In the genomic region with DNA sequence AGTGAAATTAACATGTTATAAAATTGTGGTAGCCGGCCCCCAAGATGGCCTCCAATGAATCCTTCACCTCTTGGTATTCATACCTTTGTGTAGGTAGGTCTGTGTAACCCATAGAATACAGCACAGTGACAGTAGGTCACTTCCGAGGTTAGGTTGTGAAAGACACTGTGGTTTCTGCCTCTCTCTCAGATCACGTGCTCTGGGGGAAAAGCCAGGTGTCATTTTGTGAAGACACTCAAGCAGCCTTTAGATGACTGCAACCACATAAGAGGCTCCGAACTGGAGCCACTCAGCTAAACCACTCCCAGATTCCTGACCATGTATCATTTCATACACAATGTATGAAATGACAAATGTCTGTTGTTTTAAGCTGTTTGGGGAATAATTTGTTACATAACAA, we compare ENCODE assay signal across 8 cellular contexts. TPM values are rescaled to one million over a fixed set of nuclear protein-coding genes. Genes with fewer than 3 reads are reported as not detected.
DNase-seq lines count a peak whose midpoint lies in the region; ATAC-seq and TF ChIP-seq lines count a peak whose summit lies in the region.

No MANE protein-coding gene starts in this region.

- H3K9me3 Mint-ChIP-seq in CD4-positive, alpha-beta T cell, result no peaks in the 10 kb centered on the region
- H3K9me3 Mint-ChIP-seq in activated CD8-positive, alpha-beta T cell treated with anti-CD3 and anti-CD28 coated beads for 36 hours, result no peaks in the 10 kb centered on the region

- no peak overlapping the region for H3K27ac ChIP-seq in CD4-positive, alpha-beta T cell (ENCODE audit: low read depth, low read length)
- H3K27ac ChIP-seq in HL-60 (replicated peaks), result peak overlapping the region; percentile 49
- peak overlapping the region; percentile 5 for H3K27ac ChIP-seq in psoas muscle

- POLR2A ChIA-PET in CD4-positive, alpha-beta T cell (lab: Charles Lee), result interaction anchor here (0.6 to 4.0 kb wide), 4 partner anchors 9 to 460 kb away, joined by 3 to 82 read pairs (median 4); a partner anchor contains a TSS
- POLR2A ChIA-PET in activated CD8-positive, alpha-beta T cell treated with anti-CD3 and anti-CD28 coated beads for 36 hours (lab: Charles Lee), result interaction anchor here (0.6 to 1.6 kb wide), 3 partner anchors 9 to 265 kb away, joined by 3 to 9 read pairs (median 3); no protein-coding TSS in a partner anchor

- no peak for TF ChIP-seq CTCF in CD4-positive, alpha-beta T cell (IDR thresholded peaks at IDR 0.05)
- no peak for TF ChIP-seq CTCF in GM20000 (IDR thresholded peaks at IDR 0.05; ENCODE audit: extremely low read depth, missing control alignments)
- no peak for TF ChIP-seq CTCF in HL-60 (IDR thresholded peaks at IDR 0.05; ENCODE audit: insufficient read depth, low read length)
- TF ChIP-seq CTCF in activated CD8-positive, alpha-beta T cell treated with anti-CD3 and anti-CD28 coated beads for 36 hours (IDR thresholded peaks at IDR 0.05), result no peak
- TF ChIP-seq CTCF in psoas muscle (IDR thresholded peaks at IDR 0.05), result no peak

- WGBS in psoas muscle, 3 donors, result 60 to 85% (median 69%) methylated on average over 4 of the region's 4 CpGs

- no peaks in the 10 kb centered on the region for H3K36me3 ChIP-seq in psoas muscle (ENCODE audit: insufficient read depth in 1 of 2, low read depth in 1 of 2)

- H3K4me1 ChIP-seq in psoas muscle, result no peaks in the 10 kb centered on the region

- DNase-seq in CD4-positive, alpha-beta T cell, result peak; percentile 34 to 69 (median 45)
- DNase-seq in GM20000 (ENCODE audit: low spot score) (peak; percentile 68), HL-60 (ENCODE audit: low read depth in 1 of 2, low spot score in 1 of 2) (peak in 1 of 2 experiments; percentile 85), psoas muscle (no peak), head of caudate nucleus (no peak), kidney tubule cell (ENCODE audit: low spot score) (no peak), SHP77 (lab: John Stamatoyannopoulos, UW) (no peak)
- peak; percentile 81 for DNase-seq in activated CD8-positive, alpha-beta T cell treated with anti-CD3 and anti-CD28 coated beads for 36 hours

- peak; percentile 98 for ATAC-seq in CD4-positive, alpha-beta T cell (ENCODE audit: poor library complexity)
- peak; percentile 95 for ATAC-seq in activated CD8-positive, alpha-beta T cell treated with anti-CD3 and anti-CD28 coated beads for 36 hours
- ATAC-seq in psoas muscle, result peak; percentile 61 to 83 (median 70)

- H3K27ac Mint-ChIP-seq in CD4-positive, alpha-beta T cell, result peak overlapping the region; percentile 92
- H3K27ac Mint-ChIP-seq in activated CD8-positive, alpha-beta T cell treated with anti-CD3 and anti-CD28 coated beads for 36 hours, result no peak overlapping the region

- H3K9me3 ChIP-seq in CD4-positive, alpha-beta T cell (ENCODE audit: control insufficient read depth, low read length), result no peaks in the 10 kb centered on the region
- H3K9me3 ChIP-seq in psoas muscle, result no peaks in the 10 kb centered on the region

- H3K27me3 Mint-ChIP-seq in CD4-positive, alpha-beta T cell, result no peaks in the 10 kb centered on the region
- H3K27me3 Mint-ChIP-seq in activated CD8-positive, alpha-beta T cell treated with anti-CD3 and anti-CD28 coated beads for 36 hours, result no peaks in the 10 kb centered on the region

- H3K4me1 Mint-ChIP-seq in CD4-positive, alpha-beta T cell (ENCODE audit: low read depth), result peaks cover 50% of the 10 kb centered on the region
- H3K4me1 Mint-ChIP-seq in activated CD8-positive, alpha-beta T cell treated with anti-CD3 and anti-CD28 coated beads for 36 hours (ENCODE audit: low read depth), result peaks cover 23% of the 10 kb centered on the region

- peak overlapping the region; percentile 54 for H3K4me3 Mint-ChIP-seq in CD4-positive, alpha-beta T cell
- H3K4me3 Mint-ChIP-seq in activated CD8-positive, alpha-beta T cell treated with anti-CD3 and anti-CD28 coated beads for 36 hours, result no peak overlapping the region

- CTCF ChIA-PET in CD4-positive, alpha-beta T cell (lab: Charles Lee), result interaction anchor here (2.7 kb wide), 1 partner anchor 9 kb away, joined by 19 read pairs; a partner anchor contains a TSS
- CTCF ChIA-PET in activated CD8-positive, alpha-beta T cell treated with anti-CD3 and anti-CD28 coated beads for 36 hours (lab: Charles Lee), result interaction anchor here (0.7 to 2.1 kb wide), 5 partner anchors 9 to 258 kb away, joined by 3 to 6 read pairs (median 4); a partner anchor contains a TSS

- no peaks in the 10 kb centered on the region for H3K27me3 ChIP-seq in CD4-positive, alpha-beta T cell (ENCODE audit: control insufficient read depth, insufficient read depth, low read length)
- H3K27me3 ChIP-seq in HL-60 (ENCODE audit: insufficient read depth, poor library complexity, severe bottlenecking), result no peaks in the 10 kb centered on the region
- H3K27me3 ChIP-seq in psoas muscle (ENCODE audit: insufficient read depth in 3 of 3, low read length in 2 of 3), result no peaks in the 10 kb centered on the region

- intact Hi-C loops in CD4-positive, alpha-beta T cell (cut with DNase I, micrococcal nuclease), result loop anchor here (1.0 kb wide), 2 partner anchors 8 to 9 kb away; a partner anchor contains a TSS
- intact Hi-C loops in activated CD8-positive, alpha-beta T cell treated with anti-CD3 and anti-CD28 coated beads for 36 hours (cut with micrococcal nuclease), result no loop called here
- intact Hi-C loops in psoas muscle (cut with DNase I), result no loop called here
- intact Hi-C loops in head of caudate nucleus (cut with DNase I), result no loop called here

- H3K4me3 ChIP-seq in HL-60 (replicated peaks; ENCODE audit: insufficient read depth, low read length) (no peak overlapping the region), psoas muscle (no peak overlapping the region)

- no peaks in the 10 kb centered on the region for H3K36me3 Mint-ChIP-seq in CD4-positive, alpha-beta T cell (ENCODE audit: low read depth)
- H3K36me3 Mint-ChIP-seq in activated CD8-positive, alpha-beta T cell treated with anti-CD3 and anti-CD28 coated beads for 36 hours (ENCODE audit: low read depth), result peaks cover 6% of the 10 kb centered on the region

RNA-seq across cellular contexts. Expression of a gene that starts 9.8 kb away (rescaled TPM):
- total RNA-seq in CD4-positive, alpha-beta T cell, result 10 to 100 TPM; 41.2 to 42.0 TPM
- total RNA-seq in activated CD8-positive, alpha-beta T cell treated with anti-CD3 and anti-CD28 coated beads for 36 hours, result 10 to 100 TPM; 12.4 to 13.0 TPM
- 10 to 100 TPM; 11.2 to 18.4 (median 13.1) TPM for total RNA-seq in psoas muscle
- polyA plus RNA-seq in psoas muscle, result 10 to 100 TPM in 2 of 3 donors, 1 to 10 TPM in 1; 6.6 to 17.3 (median 11.1) TPM

Comparison
In these comparisons a context has a peak if more than half of its experiments do, and no peak if none do; other contexts are left out.
1. DNase-seq: peak in CD4-positive, alpha-beta T cell (10 of 10), GM20000 (single experiment) and activated CD8-positive, alpha-beta T cell treated with anti-CD3 and anti-CD28 coated beads for 36 hours (single experiment); none in psoas muscle (0 of 2), head of caudate nucleus (0 of 42), kidney tubule cell (single experiment) and SHP77 (0 of 2).
2. intact Hi-C loops: an anchor here in CD4-positive, alpha-beta T cell (1.0 kb wide); none called in activated CD8-positive, alpha-beta T cell treated with anti-CD3 and anti-CD28 coated beads for 36 hours, psoas muscle and head of caudate nucleus.
3. Peak in every context shown above with its lines, with median percentiles within 50 percentile points of each other: ATAC-seq.